10 cellular contexts compared by ENCODE assay signal in the genomic region with DNA sequence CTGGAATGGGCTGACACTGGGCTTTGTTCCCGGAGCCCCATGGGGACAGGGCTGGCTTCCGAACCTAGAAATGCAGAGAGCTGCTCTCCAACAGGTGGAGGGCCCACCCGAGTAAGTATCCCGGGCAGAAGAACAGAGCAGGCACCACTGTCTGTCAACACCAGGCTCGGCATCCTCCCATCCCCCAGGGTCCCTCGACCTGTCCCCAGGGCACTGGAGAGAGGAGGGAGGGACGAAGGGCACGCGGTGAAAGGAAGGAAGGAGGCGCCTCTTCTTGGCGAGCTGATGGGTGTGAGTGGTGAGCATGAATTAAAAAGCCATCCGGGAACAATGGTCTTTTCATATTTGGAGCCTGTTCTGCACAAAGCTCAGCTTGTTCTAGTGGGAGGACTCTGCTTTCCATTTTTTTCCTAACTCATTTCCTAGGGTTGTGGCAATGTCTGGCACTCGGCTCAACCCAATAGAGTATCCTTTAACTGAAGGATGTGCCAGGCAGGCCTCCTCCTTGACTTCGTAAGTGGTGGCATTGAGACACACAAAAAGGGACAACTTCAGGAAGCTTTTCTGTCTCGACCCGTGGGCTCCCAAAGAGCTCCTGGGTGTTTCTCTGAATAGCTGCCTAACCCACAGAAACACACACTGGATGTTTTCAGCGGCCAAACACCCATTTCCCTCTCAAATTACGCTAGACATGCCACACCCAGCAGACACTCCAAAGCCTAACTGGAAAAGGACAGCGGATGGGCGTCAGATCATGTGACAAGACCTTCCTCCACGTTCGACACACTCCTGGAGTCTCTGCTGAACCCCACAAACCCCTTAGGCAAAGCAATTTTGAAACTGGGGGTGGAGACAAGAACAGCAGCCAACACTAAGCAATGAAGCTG. TPM values are rescaled to one million over a fixed set of nuclear protein-coding genes. Genes with fewer than 3 reads are reported as not detected.
DNase-seq lines count a peak whose midpoint lies in the region; ATAC-seq, FAIRE-seq and TF ChIP-seq lines count a peak whose summit lies in the region.
"Had no signal": no experiment of that assay in that cellular context is flagged by ENCODE, and none has a peak within 500 bp of the region (broad histone marks: within the 10 kb centered on the region; RNA-seq: fewer than 3 reads in every experiment).

No MANE protein-coding gene starts in this region.

- DNase-seq in M059J (ENCODE audit: low read depth) = peak; percentile 52
- peak; percentile 22 for DNase-seq in bronchial epithelial cell (ENCODE audit: low read depth)
- DNase-seq in left colon = no peak
- DNase-seq in stromal cell of bone marrow (ENCODE audit: low read depth) = peak; percentile 51
- no peak for DNase-seq in GM19239 (ENCODE audit: insufficient read length, low spot score)
- no peak for DNase-seq in activated T-cell treated with anti-CD3 and anti-CD28 coated beads, Interleukin-2, amount 50 U/mL, for 1 hour
- DNase-seq in uterus = no peak
- DNase-seq: activated CD4-positive, alpha-beta T cell treated with anti-CD3 and anti-CD28 coated beads for 1 hour; NCI-H446 treated with DMSO at 0.1 percent for 48 hours had no signal

- H3K4me1 ChIP-seq in uterus = no peaks in the 10 kb centered on the region

- H3K4me3 ChIP-seq in bronchial epithelial cell (ENCODE audit: low read depth, low read length) (no peak overlapping the region), uterus (no peak overlapping the region)

- H3K9me3 ChIP-seq in uterus = no peaks in the 10 kb centered on the region

- FAIRE-seq in bronchial epithelial cell (lab: Jason Lieb, UNC) = no peak
- FAIRE-seq in GM19239 (lab: Jason Lieb, UNC) = no peak

- intact Hi-C loops in left colon (cut with DNase I, micrococcal nuclease) = no loop called here
- intact Hi-C loops in uterus (cut with DNase I; ENCODE audit: low total_unique reads) = no loop called here

- no peak for TF ChIP-seq CTCF in bronchial epithelial cell (IDR thresholded peaks at IDR 0.05; ENCODE audit: insufficient read depth, low read length, severe bottlenecking)
- no peak for TF ChIP-seq CTCF in uterus (IDR thresholded peaks at IDR 0.05)

- H3K36me3 ChIP-seq in bronchial epithelial cell (ENCODE audit: control insufficient read depth, insufficient read depth, low read length) (no peaks in the 10 kb centered on the region), uterus (no peaks in the 10 kb centered on the region)

- H3K27me3 ChIP-seq in bronchial epithelial cell (ENCODE audit: control insufficient read depth, insufficient read depth, low read length) (no peaks in the 10 kb centered on the region), uterus (no peaks in the 10 kb centered on the region)

- no peak overlapping the region for H3K27ac ChIP-seq in uterus

- ATAC-seq in left colon = peak; percentile 47
- ATAC-seq in GM21786 (IDR thresholded peaks at IDR 0.05; ENCODE audit: unreplicated experiment) = no peak

- TF ChIP-seq POLR2A in uterus (IDR thresholded peaks at IDR 0.05) = no peak

RNA-seq across cellular contexts. Expression of gene ZFHX3, which starts 47.7 kb away (rescaled TPM):
- total RNA-seq in M059J (2014; rRNA removed; shearing (Covaris generic)) = 1.3 and 3.2 TPM in 2 replicates
- total RNA-seq in bronchial epithelial cell (3.1 and 3.9 TPM in 2 replicates), left colon (10 to 100 TPM; 12.5 to 18.0 TPM), uterus (10 to 100 TPM in 3 of 4 donors, 1 to 10 TPM in 1; 9.1 to 34.0 (median 12.0) TPM)

Comparison
In these comparisons a context has a peak if more than half of its experiments do, and no peak if none do; other contexts are left out.
1. DNase-seq: peak in M059J (single experiment), bronchial epithelial cell (single experiment) and stromal cell of bone marrow (single experiment); none in left colon (0 of 2), GM19239 (single experiment), activated T-cell treated with anti-CD3 and anti-CD28 coated beads, Interleukin-2, amount 50 U/mL, for 1 hour (single experiment) and uterus (0 of 2).